ENCODE assay signal across 23 cellular contexts in genomic region chr3:158642005-158642404, GRCh38. TPM values are rescaled to one million over a fixed set of nuclear protein-coding genes. Genes with fewer than 3 reads are reported as not detected.
DNase-seq lines count a peak whose midpoint lies in the region; ATAC-seq and TF ChIP-seq lines count a peak whose summit lies in the region.
"Had no signal": no experiment of that assay in that cellular context is flagged by ENCODE, and none has a peak within 500 bp of the region (broad histone marks: within the 10 kb centered on the region; RNA-seq: fewer than 3 reads in every experiment).

No MANE protein-coding gene starts in this region.

- H3K36me3 ChIP-seq in upper lobe of right lung, result peaks cover 3% of the 10 kb centered on the region

- POLR2A ChIA-PET in activated CD8-positive, alpha-beta T cell treated with anti-CD3 and anti-CD28 coated beads for 36 hours (lab: Charles Lee), result no interaction called here

- H3K27ac ChIP-seq in upper lobe of right lung, result peak overlapping the region; percentile 60
- H3K27ac ChIP-seq: A549, GM23248, HL-60, SJCRH30 had no signal

- no peaks in the 10 kb centered on the region for H3K27me3 Mint-ChIP-seq in activated CD8-positive, alpha-beta T cell treated with anti-CD3 and anti-CD28 coated beads for 36 hours

- peak overlapping the region; percentile 40 for H3K27ac Mint-ChIP-seq in activated CD8-positive, alpha-beta T cell treated with anti-CD3 and anti-CD28 coated beads for 36 hours

- TF ChIP-seq CTCF in activated CD8-positive, alpha-beta T cell treated with anti-CD3 and anti-CD28 coated beads for 36 hours (IDR thresholded peaks at IDR 0.05), result no peak
- no peak for TF ChIP-seq CTCF in upper lobe of right lung (IDR thresholded peaks at IDR 0.05)

- H3K9me3 Mint-ChIP-seq in activated CD8-positive, alpha-beta T cell treated with anti-CD3 and anti-CD28 coated beads for 36 hours, result no peaks in the 10 kb centered on the region

- H3K4me3 ChIP-seq in upper lobe of right lung, result no peak overlapping the region
- H3K4me3 ChIP-seq: A549, GM23248, HAP-1, MG63, SJCRH30 had no signal

- CTCF ChIA-PET in activated CD8-positive, alpha-beta T cell treated with anti-CD3 and anti-CD28 coated beads for 36 hours (lab: Charles Lee), result interaction anchor here (0.9 kb wide), 3 partner anchors 18 to 102 kb away, joined by 3 to 4 read pairs (median 4); no protein-coding TSS in a partner anchor

- H3K9me3 ChIP-seq in upper lobe of right lung, result no peaks in the 10 kb centered on the region
- H3K9me3 ChIP-seq: A549, HAP-1, MG63, SJCRH30 had no signal

- H3K4me3 Mint-ChIP-seq in activated CD8-positive, alpha-beta T cell treated with anti-CD3 and anti-CD28 coated beads for 36 hours, result no peak overlapping the region

- H3K4me1 ChIP-seq in upper lobe of right lung, result peaks cover 19% of the 10 kb centered on the region
- H3K4me1 ChIP-seq: HAP-1 had no signal

- peaks cover 2% of the 10 kb centered on the region for H3K36me3 Mint-ChIP-seq in activated CD8-positive, alpha-beta T cell treated with anti-CD3 and anti-CD28 coated beads for 36 hours (ENCODE audit: low read depth)

- H3K27me3 ChIP-seq in upper lobe of right lung, result no peaks in the 10 kb centered on the region
- H3K27me3 ChIP-seq: MG63, SJCRH30 had no signal

- ATAC-seq in activated CD8-positive, alpha-beta T cell treated with anti-CD3 and anti-CD28 coated beads for 36 hours, result no peak
- no peak for ATAC-seq in upper lobe of right lung
- ATAC-seq in HG03442 (IDR thresholded peaks at IDR 0.05; ENCODE audit: unreplicated experiment), result no peak
- ATAC-seq: A549, Panc1 had no signal

- H3K4me1 Mint-ChIP-seq in activated CD8-positive, alpha-beta T cell treated with anti-CD3 and anti-CD28 coated beads for 36 hours (ENCODE audit: low read depth), result peaks cover 25% of the 10 kb centered on the region

- intact Hi-C loops in activated CD8-positive, alpha-beta T cell treated with anti-CD3 and anti-CD28 coated beads for 36 hours (cut with micrococcal nuclease), result loop anchor here (5.0 kb wide), 1 partner anchor 100 kb away; no protein-coding TSS in a partner anchor
- intact Hi-C loops in upper lobe of right lung (cut with DNase I), result no loop called here

- DNase-seq in activated effector memory CD4-positive, alpha-beta T cell treated with anti-CD3 and anti-CD28 coated beads, Interleukin-2, amount 50 U/mL, for 16 hours, result peak; percentile 68
- DNase-seq in activated effector memory CD4-positive, alpha-beta T cell treated with Interleukin-2 at 50 U/mL for 16 hours, result no peak
- DNase-seq in GF-D8 (lab: John Stamatoyannopoulos, UW), result peak; percentile 1
- DNase-seq in activated CD8-positive, alpha-beta T cell treated with anti-CD3 and anti-CD28 coated beads for 36 hours, result peak; percentile 18
- no peak for DNase-seq in upper lobe of right lung
- no peak for DNase-seq in NCI-H2227 (lab: John Stamatoyannopoulos, UW; ENCODE audit: unreplicated experiment)
- DNase-seq: DMS 273 treated with DMSO at 0.1 percent for 48 hours, GM23248, IMR-90, Kasumi-1, MG63, NCI-H1048, NCI-H1436 treated with DMSO at 0.1 percent for 48 hours, NCI-H2029 treated with DMSO at 0.1 percent for 48 hours, NCI-H2171 treated with DMSO at 0.1 percent for 48 hours, NCI-H446 treated with DMSO at 0.1 percent for 48 hours, NCI-H69 had no signal

RNA-seq across cellular contexts. Expression of gene GFM1, which starts 2.3 kb away (rescaled TPM):
- 10 to 100 TPM; 48.4 to 56.1 TPM for total RNA-seq in activated CD8-positive, alpha-beta T cell treated with anti-CD3 and anti-CD28 coated beads for 36 hours
- total RNA-seq in upper lobe of right lung, result 47.1 TPM

RNA-seq across cellular contexts. Expression of gene LXN, which starts 30.4 kb away (rescaled TPM):
- 1 to 10 TPM; 7.1 to 7.8 TPM for total RNA-seq in activated CD8-positive, alpha-beta T cell treated with anti-CD3 and anti-CD28 coated beads for 36 hours
- total RNA-seq in upper lobe of right lung, result 20.9 TPM
- total RNA-seq: SJCRH30 had no signal

Comparison
In these comparisons a context has a peak if more than half of its experiments do, and no peak if none do; other contexts are left out.
1. DNase-seq: peak in activated effector memory CD4-positive, alpha-beta T cell treated with anti-CD3 and anti-CD28 coated beads, Interleukin-2, amount 50 U/mL, for 16 hours (single experiment), GF-D8 (single experiment) and activated CD8-positive, alpha-beta T cell treated with anti-CD3 and anti-CD28 coated beads for 36 hours (single experiment); none in activated effector memory CD4-positive, alpha-beta T cell treated with Interleukin-2 at 50 U/mL for 16 hours (single experiment), upper lobe of right lung (single experiment) and NCI-H2227 (single experiment).